Comparison of ENCODE assay signal across 1 cellular context in the genomic region with DNA sequence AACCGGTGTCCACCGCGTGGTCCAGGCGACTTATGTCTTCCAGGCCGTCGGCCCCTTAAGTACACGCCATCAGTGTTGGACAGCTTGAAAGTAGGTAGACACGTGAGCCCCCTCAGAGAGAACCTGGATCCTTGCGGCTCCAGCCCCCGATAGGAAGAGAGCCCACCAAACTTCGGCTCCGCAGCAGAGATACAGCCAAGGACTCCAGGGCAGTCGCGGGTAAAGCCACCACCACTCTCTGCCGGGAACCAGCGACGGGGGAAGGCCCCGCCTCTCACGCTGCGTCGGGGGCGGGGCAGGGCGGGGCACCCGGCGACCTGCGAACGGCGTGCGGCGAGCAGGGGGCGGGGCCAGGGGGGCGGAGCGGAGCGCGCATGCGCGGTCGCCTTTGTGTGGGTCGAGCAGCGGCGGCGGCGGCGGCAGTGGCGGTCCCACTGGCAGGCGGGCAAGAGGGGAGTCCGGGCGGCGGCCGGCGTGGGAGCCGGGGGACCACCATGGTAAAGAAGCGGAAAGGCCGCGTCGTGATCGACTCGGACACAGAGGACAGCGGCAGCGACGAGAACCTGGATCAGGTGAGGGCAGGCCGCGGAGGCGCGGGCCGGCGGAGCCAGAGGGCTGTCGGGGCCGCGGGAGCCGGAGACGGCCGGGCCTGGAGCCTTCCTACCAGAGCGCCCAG.
TF ChIP-seq lines count a peak whose summit lies in the region.

Gene RTF1, plus strand, starts transcription at position 354 of the 676 bp plus-strand sequence. Its CDS starts 21 bp downstream, at position 375.

TF ChIP-seq in HepG2, 621 proteins besides CTCF, POLR2A, EP300 and RAD21 (continued from another document and continues in another):
- TF ChIP-seq, protein P1, sequence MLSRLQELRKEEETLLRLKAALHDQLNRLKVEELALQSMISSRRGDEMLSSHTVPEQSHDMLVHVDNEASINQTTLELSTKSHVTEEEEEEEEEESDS (CRISPR knock-in tag; IDR thresholded peaks at IDR 0.05; ENCODE audit: borderline replicate concordance), result no peak
- TF ChIP-seq ZNF224 (CRISPR knock-in tag; IDR thresholded peaks at IDR 0.05) (no peak), KMT2A (CRISPR knock-in tag; IDR thresholded peaks at IDR 0.05) (peak; percentile 65; the same call in 1 of the 2 replicates), ZNF33B (CRISPR knock-in tag; IDR thresholded peaks at IDR 0.05) (no peak), ZNF354B (CRISPR knock-in tag; IDR thresholded peaks at IDR 0.05) (no peak), RORA (CRISPR knock-in tag; IDR thresholded peaks at IDR 0.05) (no peak), ZBTB38 (CRISPR knock-in tag; IDR thresholded peaks at IDR 0.05) (peak; percentile 5; the same call in 1 of the 2 replicates), ZNF557 (CRISPR knock-in tag; IDR thresholded peaks at IDR 0.05) (no peak), TRAFD1 (CRISPR knock-in tag; IDR thresholded peaks at IDR 0.05; ENCODE audit: borderline replicate concordance) (no peak), ZNF230 (CRISPR knock-in tag; IDR thresholded peaks at IDR 0.05) (peak; percentile 63), RFX5 (IDR thresholded peaks at IDR 0.05; ENCODE audit: low read depth, low read length) (no peak), YEATS2 (CRISPR knock-in tag; IDR thresholded peaks at IDR 0.05; ENCODE audit: borderline replicate concordance) (peak; percentile 49; the same call in 1 of the 2 replicates), PHF20 (CRISPR knock-in tag; IDR thresholded peaks at IDR 0.05) (peak; percentile 31), ELF3 (CRISPR knock-in tag; IDR thresholded peaks at IDR 0.05) (peak; percentile 11; the same call in 1 of the 2 replicates), ZNF121 (CRISPR knock-in tag; IDR thresholded peaks at IDR 0.05) (0 out of 2 replicates have a peak, but pooled peaks have one; percentile 16), NCOA1 (CRISPR knock-in tag; IDR thresholded peaks at IDR 0.05) (no peak), IKZF4 (CRISPR knock-in tag; IDR thresholded peaks at IDR 0.05; ENCODE audit: borderline replicate concordance, low read depth, not compliant biosample characterization) (no peak), NONO (IDR thresholded peaks at IDR 0.05) (no peak), NONO (CRISPR knock-in tag; conservative IDR thresholded peaks at IDR 0.05) (peak; percentile 75), GATA4 (IDR thresholded peaks at IDR 0.05; ENCODE audit: borderline replicate concordance, low read depth) (peak; percentile 31; the same call in 1 of the 2 replicates), ZNF331 (CRISPR knock-in tag; IDR thresholded peaks at IDR 0.05) (peak; percentile 34), ARID2 (CRISPR knock-in tag; IDR thresholded peaks at IDR 0.05; ENCODE audit: borderline replicate concordance) (no peak), RFX3 (CRISPR knock-in tag; IDR thresholded peaks at IDR 0.05) (no peak), KLF13 (CRISPR knock-in tag; IDR thresholded peaks at IDR 0.05) (no peak), POLR2AphosphoS5 (IDR thresholded peaks at IDR 0.05; ENCODE audit: low read depth, low read length) (peak; percentile 88), MAFF (IDR thresholded peaks at IDR 0.05; ENCODE audit: low read depth, low read length) (no peak), POGZ (CRISPR knock-in tag; IDR thresholded peaks at IDR 0.05) (0 out of 2 replicates have a peak, but pooled peaks have one; percentile 10), ZFP41 (CRISPR knock-in tag; IDR thresholded peaks at IDR 0.05; ENCODE audit: borderline replicate concordance) (no peak), RBM22 (optimal IDR thresholded peaks at IDR 0.05; ENCODE audit: low read length) (no peak), ZNF160 (CRISPR knock-in tag; IDR thresholded peaks at IDR 0.05) (no peak), ZNF687 (CRISPR knock-in tag; IDR thresholded peaks at IDR 0.05) (peak; percentile 82), CREB1 (IDR thresholded peaks at IDR 0.05) (peak; percentile 50; the same call in 1 of the 2 replicates), CREB1 (CRISPR knock-in tag; IDR thresholded peaks at IDR 0.05) (no peak; the same call in 1 of the 2 replicates), HDAC1 (CRISPR knock-in tag; IDR thresholded peaks at IDR 0.05) (0 out of 2 replicates have a peak, but pooled peaks have one; percentile 63), ZBTB20 (CRISPR knock-in tag; IDR thresholded peaks at IDR 0.05; ENCODE audit: borderline replicate concordance, low read depth) (no peak), ZNF879 (CRISPR knock-in tag; IDR thresholded peaks at IDR 0.05) (peak; percentile 48; the same call in 1 of the 2 replicates), TAF1 (CRISPR knock-in tag; IDR thresholded peaks at IDR 0.05) (peak; percentile 81)
- TF ChIP-seq, protein P2, sequence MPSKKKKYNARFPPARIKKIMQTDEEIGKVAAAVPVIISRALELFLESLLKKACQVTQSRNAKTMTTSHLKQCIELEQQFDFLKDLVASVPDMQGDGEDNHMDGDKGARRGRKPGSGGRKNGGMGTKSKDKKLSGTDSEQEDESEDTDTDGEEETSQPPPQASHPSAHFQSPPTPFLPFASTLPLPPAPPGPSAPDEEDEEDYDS (CRISPR knock-in tag; IDR thresholded peaks at IDR 0.05), result peak; percentile 75
- TF ChIP-seq, protein P3, sequence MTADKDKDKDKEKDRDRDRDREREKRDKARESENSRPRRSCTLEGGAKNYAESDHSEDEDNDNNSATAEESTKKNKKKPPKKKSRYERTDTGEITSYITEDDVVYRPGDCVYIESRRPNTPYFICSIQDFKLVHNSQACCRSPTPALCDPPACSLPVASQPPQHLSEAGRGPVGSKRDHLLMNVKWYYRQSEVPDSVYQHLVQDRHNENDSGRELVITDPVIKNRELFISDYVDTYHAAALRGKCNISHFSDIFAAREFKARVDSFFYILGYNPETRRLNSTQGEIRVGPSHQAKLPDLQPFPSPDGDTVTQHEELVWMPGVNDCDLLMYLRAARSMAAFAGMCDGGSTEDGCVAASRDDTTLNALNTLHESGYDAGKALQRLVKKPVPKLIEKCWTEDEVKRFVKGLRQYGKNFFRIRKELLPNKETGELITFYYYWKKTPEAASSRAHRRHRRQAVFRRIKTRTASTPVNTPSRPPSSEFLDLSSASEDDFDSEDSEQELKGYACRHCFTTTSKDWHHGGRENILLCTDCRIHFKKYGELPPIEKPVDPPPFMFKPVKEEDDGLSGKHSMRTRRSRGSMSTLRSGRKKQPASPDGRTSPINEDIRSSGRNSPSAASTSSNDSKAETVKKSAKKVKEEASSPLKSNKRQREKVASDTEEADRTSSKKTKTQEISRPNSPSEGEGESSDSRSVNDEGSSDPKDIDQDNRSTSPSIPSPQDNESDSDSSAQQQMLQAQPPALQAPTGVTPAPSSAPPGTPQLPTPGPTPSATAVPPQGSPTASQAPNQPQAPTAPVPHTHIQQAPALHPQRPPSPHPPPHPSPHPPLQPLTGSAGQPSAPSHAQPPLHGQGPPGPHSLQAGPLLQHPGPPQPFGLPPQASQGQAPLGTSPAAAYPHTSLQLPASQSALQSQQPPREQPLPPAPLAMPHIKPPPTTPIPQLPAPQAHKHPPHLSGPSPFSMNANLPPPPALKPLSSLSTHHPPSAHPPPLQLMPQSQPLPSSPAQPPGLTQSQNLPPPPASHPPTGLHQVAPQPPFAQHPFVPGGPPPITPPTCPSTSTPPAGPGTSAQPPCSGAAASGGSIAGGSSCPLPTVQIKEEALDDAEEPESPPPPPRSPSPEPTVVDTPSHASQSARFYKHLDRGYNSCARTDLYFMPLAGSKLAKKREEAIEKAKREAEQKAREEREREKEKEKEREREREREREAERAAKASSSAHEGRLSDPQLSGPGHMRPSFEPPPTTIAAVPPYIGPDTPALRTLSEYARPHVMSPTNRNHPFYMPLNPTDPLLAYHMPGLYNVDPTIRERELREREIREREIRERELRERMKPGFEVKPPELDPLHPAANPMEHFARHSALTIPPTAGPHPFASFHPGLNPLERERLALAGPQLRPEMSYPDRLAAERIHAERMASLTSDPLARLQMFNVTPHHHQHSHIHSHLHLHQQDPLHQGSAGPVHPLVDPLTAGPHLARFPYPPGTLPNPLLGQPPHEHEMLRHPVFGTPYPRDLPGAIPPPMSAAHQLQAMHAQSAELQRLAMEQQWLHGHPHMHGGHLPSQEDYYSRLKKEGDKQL (CRISPR knock-in tag; IDR thresholded peaks at IDR 0.05; ENCODE audit: low read depth), result no peak
- TF ChIP-seq, protein P4, sequence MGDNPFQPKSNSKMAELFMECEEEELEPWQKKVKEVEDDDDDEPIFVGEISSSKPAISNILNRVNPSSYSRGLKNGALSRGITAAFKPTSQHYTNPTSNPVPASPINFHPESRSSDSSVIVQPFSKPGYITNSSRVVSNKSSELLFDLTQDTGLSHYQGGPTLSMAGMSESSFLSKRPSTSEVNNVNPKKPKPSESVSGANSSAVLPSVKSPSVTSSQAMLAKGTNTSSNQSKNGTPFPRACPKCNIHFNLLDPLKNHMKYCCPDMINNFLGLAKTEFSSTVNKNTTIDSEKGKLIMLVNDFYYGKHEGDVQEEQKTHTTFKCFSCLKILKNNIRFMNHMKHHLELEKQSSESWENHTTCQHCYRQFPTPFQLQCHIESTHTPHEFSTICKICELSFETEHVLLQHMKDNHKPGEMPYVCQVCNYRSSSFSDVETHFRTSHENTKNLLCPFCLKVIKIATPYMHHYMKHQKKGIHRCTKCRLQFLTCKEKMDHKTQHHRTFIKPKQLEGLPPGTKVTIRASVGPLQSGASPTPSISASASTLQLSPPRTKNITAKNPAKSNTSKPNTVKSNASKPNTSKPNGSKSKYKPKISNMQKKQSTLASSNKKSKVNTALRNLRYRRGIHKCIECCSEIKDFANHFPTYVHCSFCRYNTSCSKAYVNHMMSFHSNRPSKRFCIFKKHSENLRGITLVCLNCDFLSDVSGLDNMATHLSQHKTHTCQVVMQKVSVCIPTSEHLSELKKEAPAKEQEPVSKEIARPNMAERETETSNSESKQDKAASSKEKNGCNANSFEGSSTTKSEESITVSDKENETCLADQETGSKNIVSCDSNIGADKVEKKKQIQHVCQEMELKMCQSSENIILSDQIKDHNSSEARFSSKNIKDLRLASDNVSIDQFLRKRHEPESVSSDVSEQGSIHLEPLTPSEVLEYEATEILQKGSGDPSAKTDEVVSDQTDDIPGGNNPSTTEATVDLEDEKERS (CRISPR knock-in tag; IDR thresholded peaks at IDR 0.05), result 0 out of 2 replicates have a peak, but pooled peaks have one; percentile 26
- TF ChIP-seq, protein P5, sequence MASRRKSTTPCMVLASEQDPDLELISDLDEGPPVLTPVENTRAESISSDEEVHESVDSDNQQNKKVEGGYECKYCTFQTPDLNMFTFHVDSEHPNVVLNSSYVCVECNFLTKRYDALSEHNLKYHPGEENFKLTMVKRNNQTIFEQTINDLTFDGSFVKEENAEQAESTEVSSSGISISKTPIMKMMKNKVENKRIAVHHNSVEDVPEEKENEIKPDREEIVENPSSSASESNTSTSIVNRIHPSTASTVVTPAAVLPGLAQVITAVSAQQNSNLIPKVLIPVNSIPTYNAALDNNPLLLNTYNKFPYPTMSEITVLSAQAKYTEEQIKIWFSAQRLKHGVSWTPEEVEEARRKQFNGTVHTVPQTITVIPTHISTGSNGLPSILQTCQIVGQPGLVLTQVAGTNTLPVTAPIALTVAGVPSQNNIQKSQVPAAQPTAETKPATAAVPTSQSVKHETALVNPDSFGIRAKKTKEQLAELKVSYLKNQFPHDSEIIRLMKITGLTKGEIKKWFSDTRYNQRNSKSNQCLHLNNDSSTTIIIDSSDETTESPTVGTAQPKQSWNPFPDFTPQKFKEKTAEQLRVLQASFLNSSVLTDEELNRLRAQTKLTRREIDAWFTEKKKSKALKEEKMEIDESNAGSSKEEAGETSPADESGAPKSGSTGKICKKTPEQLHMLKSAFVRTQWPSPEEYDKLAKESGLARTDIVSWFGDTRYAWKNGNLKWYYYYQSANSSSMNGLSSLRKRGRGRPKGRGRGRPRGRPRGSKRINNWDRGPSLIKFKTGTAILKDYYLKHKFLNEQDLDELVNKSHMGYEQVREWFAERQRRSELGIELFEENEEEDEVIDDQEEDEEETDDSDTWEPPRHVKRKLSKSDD (CRISPR knock-in tag; IDR thresholded peaks at IDR 0.05; ENCODE audit: low read depth), result no peak
- TF ChIP-seq, protein P6, sequence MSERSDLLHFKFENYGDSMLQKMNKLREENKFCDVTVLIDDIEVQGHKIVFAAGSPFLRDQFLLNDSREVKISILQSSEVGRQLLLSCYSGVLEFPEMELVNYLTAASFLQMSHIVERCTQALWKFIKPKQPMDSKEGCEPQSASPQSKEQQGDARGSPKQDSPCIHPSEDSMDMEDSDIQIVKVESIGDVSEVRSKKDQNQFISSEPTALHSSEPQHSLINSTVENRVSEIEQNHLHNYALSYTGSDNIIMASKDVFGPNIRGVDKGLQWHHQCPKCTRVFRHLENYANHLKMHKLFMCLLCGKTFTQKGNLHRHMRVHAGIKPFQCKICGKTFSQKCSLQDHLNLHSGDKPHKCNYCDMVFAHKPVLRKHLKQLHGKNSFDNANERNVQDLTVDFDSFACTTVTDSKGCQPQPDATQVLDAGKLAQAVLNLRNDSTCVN (CRISPR knock-in tag; IDR thresholded peaks at IDR 0.05; ENCODE audit: borderline replicate concordance), result peak; percentile 26; the same call in 1 of the 2 replicates
